8 cellular contexts compared by ENCODE assay signal in the genomic region with DNA sequence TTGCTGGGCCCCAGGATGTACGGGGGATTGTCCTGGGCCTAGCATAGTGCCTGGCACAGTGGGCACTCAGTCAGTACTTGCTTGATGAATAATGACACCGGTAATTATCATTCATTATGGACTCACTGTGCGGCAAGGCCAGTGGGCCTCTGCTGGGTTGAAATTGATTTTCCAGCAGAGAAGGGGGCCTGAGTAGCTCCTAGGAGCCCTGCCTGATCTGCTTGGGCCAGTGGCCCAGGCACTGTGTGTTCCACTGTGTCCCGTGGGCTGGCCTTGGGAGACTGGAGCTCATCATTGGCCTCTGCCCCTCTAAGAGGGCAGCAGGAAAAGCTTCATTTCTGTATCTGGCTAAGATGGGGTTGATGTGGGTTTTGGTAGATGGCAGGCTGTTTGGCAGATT. TPM values are rescaled to one million over a fixed set of nuclear protein-coding genes. Genes with fewer than 3 reads are reported as not detected.
A peak's percentile ranks its signal among the peaks of the same experiment; 100 is the strongest.
DNase-seq lines count a peak whose midpoint lies in the region; ATAC-seq and TF ChIP-seq lines count a peak whose summit lies in the region.

No MANE protein-coding gene starts in this region.

- intact Hi-C loops in left ventricle myocardium inferior (cut with micrococcal nuclease): loop anchor here (5.0 kb wide), 1 partner anchor 37 kb away; no protein-coding TSS in a partner anchor

- no peak for TF ChIP-seq CTCF in left ventricle myocardium inferior (IDR thresholded peaks at IDR 0.05; ENCODE audit: borderline replicate concordance)

- no peaks in the 10 kb centered on the region for H3K9me3 ChIP-seq in left ventricle myocardium inferior (replicated peaks)

- no peak overlapping the region for H3K27ac Mint-ChIP-seq in activated T-helper 17 cell treated with anti-CD3 and anti-CD28 coated beads, Interleukin-2, amount 50 U/mL, for 72 hours

- H3K27me3 Mint-ChIP-seq in activated T-helper 17 cell treated with anti-CD3 and anti-CD28 coated beads, Interleukin-2, amount 50 U/mL, for 72 hours: peaks cover 36% of the 10 kb centered on the region

- H3K36me3 ChIP-seq in left ventricle myocardium inferior: peaks cover 6% of the 10 kb centered on the region

- peak overlapping the region; percentile 70 for H3K4me3 Mint-ChIP-seq in activated T-helper 17 cell treated with anti-CD3 and anti-CD28 coated beads, Interleukin-2, amount 50 U/mL, for 72 hours

- H3K9me3 Mint-ChIP-seq in activated T-helper 17 cell treated with anti-CD3 and anti-CD28 coated beads, Interleukin-2, amount 50 U/mL, for 72 hours: no peaks in the 10 kb centered on the region

- ATAC-seq in activated T-helper 17 cell treated with anti-CD3 and anti-CD28 coated beads, Interleukin-2, amount 50 U/mL, for 72 hours (replicated peaks): no peak
- ATAC-seq in HG03432 (IDR thresholded peaks at IDR 0.05; ENCODE audit: unreplicated experiment): no peak

- peak overlapping the region; percentile 100 for H3K27ac ChIP-seq in left ventricle myocardium inferior (replicated peaks)

- H3K27me3 ChIP-seq in left ventricle myocardium inferior (ENCODE audit: low read depth): no peaks in the 10 kb centered on the region

- peak overlapping the region; percentile 94 for H3K4me3 ChIP-seq in left ventricle myocardium inferior

- peaks cover 80% of the 10 kb centered on the region for H3K4me1 ChIP-seq in left ventricle myocardium inferior

- no peaks in the 10 kb centered on the region for H3K36me3 Mint-ChIP-seq in activated T-helper 17 cell treated with anti-CD3 and anti-CD28 coated beads, Interleukin-2, amount 50 U/mL, for 72 hours (ENCODE audit: low read depth)

- H3K4me1 Mint-ChIP-seq in activated T-helper 17 cell treated with anti-CD3 and anti-CD28 coated beads, Interleukin-2, amount 50 U/mL, for 72 hours: no peaks in the 10 kb centered on the region

- DNase-seq in EL: peak; percentile 19
- no peak for DNase-seq in left ventricle myocardium inferior
- DNase-seq in retina: peak; percentile 52
- no peak for DNase-seq in stimulated activated CD8-positive, alpha-beta memory T cell treated with anti-CD3 and anti-CD28 coated beads, Interleukin-4, amount 100 ng/mL, for 48 hours
- DNase-seq in NCI-H526 treated with DMSO at 0.1 percent for 48 hours (lab: John Stamatoyannopoulos, UW): no peak
- no peak for DNase-seq in NCI-H446 treated with DMSO at 0.1 percent for 48 hours (lab: John Stamatoyannopoulos, UW)

RNA-seq across cellular contexts. Expression of gene CHST3, which starts 1.4 kb away (rescaled TPM):
- total RNA-seq in activated T-helper 17 cell treated with anti-CD3 and anti-CD28 coated beads, Interleukin-2, amount 50 U/mL, for 72 hours: under 1 TPM in 1 of 2 donors, not detected in 1; 0.19 TPM
- total RNA-seq in left ventricle myocardium inferior: 18.0 TPM

Comparison
In these comparisons a context has a peak if more than half of its experiments do, and no peak if none do; other contexts are left out.
1. DNase-seq: peak in EL (single experiment) and retina (single experiment); none in left ventricle myocardium inferior (single experiment), stimulated activated CD8-positive, alpha-beta memory T cell treated with anti-CD3 and anti-CD28 coated beads, Interleukin-4, amount 100 ng/mL, for 48 hours (single experiment), NCI-H526 treated with DMSO at 0.1 percent for 48 hours (single experiment) and NCI-H446 treated with DMSO at 0.1 percent for 48 hours (single experiment).
2. RNA of gene CHST3, which starts 1.4 kb away (total RNA-seq): 18.0 TPM in left ventricle myocardium inferior (single experiment); 0.19 TPM in activated T-helper 17 cell treated with anti-CD3 and anti-CD28 coated beads, Interleukin-2, amount 50 U/mL, for 72 hours; every median in the first group is over 10 times any median in the second.